In genomic region chr2:20422679-20423271, GRCh38 we compare ENCODE assay signal across 9 cellular contexts. TPM values are rescaled to one million over a fixed set of nuclear protein-coding genes. Genes with fewer than 3 reads are reported as not detected.
DNase-seq lines count a peak whose midpoint lies in the region; ATAC-seq and TF ChIP-seq lines count a peak whose summit lies in the region.
"Had no signal": no experiment of that assay in that cellular context is flagged by ENCODE, and none has a peak within 500 bp of the region (broad histone marks: within the 10 kb centered on the region; RNA-seq: fewer than 3 reads in every experiment).

No MANE protein-coding gene starts in this region.

- H3K4me1 Mint-ChIP-seq in activated naive CD4-positive, alpha-beta T cell treated with anti-CD3 and anti-CD28 coated beads for 36 hours (ENCODE audit: low read depth) = peaks cover 16% of the 10 kb centered on the region

- no peaks in the 10 kb centered on the region for H3K36me3 ChIP-seq in upper lobe of left lung

- peaks cover 46 to 52% (median 51%) of the 10 kb centered on the region in 4 donors for H3K4me1 ChIP-seq in upper lobe of left lung

- H3K27me3 ChIP-seq in upper lobe of left lung = no peaks in the 10 kb centered on the region

- no peaks in the 10 kb centered on the region for H3K36me3 Mint-ChIP-seq in activated naive CD4-positive, alpha-beta T cell treated with anti-CD3 and anti-CD28 coated beads for 36 hours (ENCODE audit: low read depth)
- H3K36me3 Mint-ChIP-seq: T-cell had no signal

- no peak overlapping the region for H3K4me3 Mint-ChIP-seq in activated naive CD4-positive, alpha-beta T cell treated with anti-CD3 and anti-CD28 coated beads for 36 hours
- H3K4me3 Mint-ChIP-seq: T-cell had no signal

- CTCF ChIA-PET in activated naive CD4-positive, alpha-beta T cell treated with anti-CD3 and anti-CD28 coated beads for 36 hours (lab: Charles Lee) = interaction anchor here (0.6 to 5.2 kb wide), 15 partner anchors 10 to 407 kb away, joined by 3 to 54 read pairs (median 4); partner anchors contain the start of gene HS1BP3

- H3K27ac ChIP-seq in upper lobe of left lung = peak overlapping the region; percentile 40 to 93 (median 82)

- H3K9me3 Mint-ChIP-seq in activated naive CD4-positive, alpha-beta T cell treated with anti-CD3 and anti-CD28 coated beads for 36 hours = no peaks in the 10 kb centered on the region
- H3K9me3 Mint-ChIP-seq: T-cell had no signal

- DNase-seq in activated naive CD4-positive, alpha-beta T cell treated with anti-CD3 and anti-CD28 coated beads for 36 hours = peak; percentile 45
- no peak for DNase-seq in activated naive CD4-positive, alpha-beta T cell treated with anti-CD3 and anti-CD28 coated beads, Interleukin-2, amount 50 U/mL, for 16 hours
- DNase-seq in activated CD8-positive, alpha-beta memory T cell treated with anti-CD3 and anti-CD28 coated beads, Interleukin-2, amount 50 U/mL, for 48 hours = peak; percentile 51
- peak; percentile 11 for DNase-seq in iris pigment epithelial cell (ENCODE audit: low read depth)
- DNase-seq in upper lobe of left lung = peak; percentile 23 to 25
- DNase-seq in NCI-H2227 (lab: John Stamatoyannopoulos, UW; ENCODE audit: unreplicated experiment) = no peak
- DNase-seq in NCI-H226 = no peak

- H3K9me3 ChIP-seq in upper lobe of left lung = no peaks in the 10 kb centered on the region

- no peak for TF ChIP-seq EP300 in upper lobe of left lung (IDR thresholded peaks at IDR 0.05)

- no peak overlapping the region for H3K27ac Mint-ChIP-seq in activated naive CD4-positive, alpha-beta T cell treated with anti-CD3 and anti-CD28 coated beads for 36 hours

- intact Hi-C loops in activated naive CD4-positive, alpha-beta T cell treated with anti-CD3 and anti-CD28 coated beads for 36 hours (cut with micrococcal nuclease) = no loop called here

- no peak for ATAC-seq in upper lobe of left lung (ENCODE audit: low FRiP score in 2 of 2)
- no peak for ATAC-seq in GM18861 (IDR thresholded peaks at IDR 0.05; ENCODE audit: unreplicated experiment)
- ATAC-seq: T-cell had no signal

- 75 to 85% methylated on average over 6 to 7 of the region's 7 CpGs for WGBS in upper lobe of left lung, 2 donors

- H3K27me3 Mint-ChIP-seq in activated naive CD4-positive, alpha-beta T cell treated with anti-CD3 and anti-CD28 coated beads for 36 hours (ENCODE audit: low read depth) = no peaks in the 10 kb centered on the region

- no peak for TF ChIP-seq POLR2A in upper lobe of left lung (IDR thresholded peaks at IDR 0.05)

- no peak overlapping the region for H3K4me3 ChIP-seq in upper lobe of left lung

- TF ChIP-seq CTCF in upper lobe of left lung (IDR thresholded peaks at IDR 0.05) = peak in 1 of 6 experiments; percentile 18

RNA-seq across cellular contexts. Expression of gene RHOB, which starts 24.1 kb away (rescaled TPM):
- total RNA-seq in activated naive CD4-positive, alpha-beta T cell treated with anti-CD3 and anti-CD28 coated beads for 36 hours = 1 to 10 TPM; 1.8 to 2.0 TPM
- 100 to 1,000 TPM; 193 to 583 (median 336) TPM for total RNA-seq in upper lobe of left lung

Comparison
In these comparisons a context has a peak if more than half of its experiments do, and no peak if none do; other contexts are left out.
1. DNase-seq: peak in activated naive CD4-positive, alpha-beta T cell treated with anti-CD3 and anti-CD28 coated beads for 36 hours (single experiment), activated CD8-positive, alpha-beta memory T cell treated with anti-CD3 and anti-CD28 coated beads, Interleukin-2, amount 50 U/mL, for 48 hours (single experiment), iris pigment epithelial cell (single experiment) and upper lobe of left lung (2 of 2); none in activated naive CD4-positive, alpha-beta T cell treated with anti-CD3 and anti-CD28 coated beads, Interleukin-2, amount 50 U/mL, for 16 hours (single experiment), NCI-H2227 (single experiment) and NCI-H226 (single experiment).
2. RNA of gene RHOB, which starts 24.1 kb away (total RNA-seq): 193 to 583 TPM in upper lobe of left lung; 1.8 to 2.0 TPM in activated naive CD4-positive, alpha-beta T cell treated with anti-CD3 and anti-CD28 coated beads for 36 hours; every median in the first group is over 10 times any median in the second.